In genomic region chr12:130041983-130042812, GRCh38 we compare ENCODE assay signal across 8 cellular contexts.
DNase-seq lines count a peak whose midpoint lies in the region; ATAC-seq and TF ChIP-seq lines count a peak whose summit lies in the region.

No MANE protein-coding gene starts in this region.

- ATAC-seq in left lung: peak; percentile 76
- no peak for ATAC-seq in GM19463 (IDR thresholded peaks at IDR 0.05; ENCODE audit: unreplicated experiment)
- ATAC-seq in GM19397 (IDR thresholded peaks at IDR 0.05; ENCODE audit: unreplicated experiment): no peak

- TF ChIP-seq POLR2A in adrenal gland (IDR thresholded peaks at IDR 0.05): no peak

- no peak overlapping the region for H4K91ac ChIP-seq in mesenchymal stem cell (ENCODE audit: low read length)

- no peak overlapping the region for H3K4me3 ChIP-seq in adrenal gland
- no peak overlapping the region for H3K4me3 ChIP-seq in left lung
- H3K4me3 ChIP-seq in mesenchymal stem cell (ENCODE audit: insufficient read depth in 1 of 2, low read depth in 1 of 2, low read length in 2 of 2): no peak overlapping the region

- no peak overlapping the region for H2BK120ac ChIP-seq in mesenchymal stem cell (ENCODE audit: low read depth, low read length)

- no peak overlapping the region for H3K27ac ChIP-seq in adrenal gland
- no peak overlapping the region for H3K27ac ChIP-seq in left lung
- H3K27ac ChIP-seq in mesenchymal stem cell (ENCODE audit: low read length, poor library complexity, severe bottlenecking): no peak overlapping the region

- H3K36me3 ChIP-seq in adrenal gland (replicated peaks in 1 of 2) (no peaks in the 10 kb centered on the region), left lung (no peaks in the 10 kb centered on the region), mesenchymal stem cell (ENCODE audit: control insufficient read depth in 1 of 2, insufficient read depth in 2 of 2, low read depth in 1 of 2, low read length in 2 of 2) (no peaks in the 10 kb centered on the region)

- H2AK5ac ChIP-seq in mesenchymal stem cell (ENCODE audit: low read length, severe bottlenecking): no peak overlapping the region

- H2AFZ ChIP-seq in mesenchymal stem cell (ENCODE audit: low read depth, low read length): no peak overlapping the region

- no peak overlapping the region for H2BK15ac ChIP-seq in mesenchymal stem cell (ENCODE audit: low read depth, poor library complexity, severe bottlenecking)

- no peak overlapping the region for H3K14ac ChIP-seq in mesenchymal stem cell (ENCODE audit: low read length in 2 of 2)

- no peak overlapping the region for H3K4ac ChIP-seq in mesenchymal stem cell (ENCODE audit: low read depth in 1 of 2, low read length in 2 of 2)

- H3K23ac ChIP-seq in mesenchymal stem cell (ENCODE audit: low read length in 2 of 2): no peak overlapping the region

- 9 to 35% (median 18%) methylated on average over 5 to 52 of the region's 52 CpGs for WGBS in adrenal gland, 4 donors
- WGBS in mesenchymal stem cell: 16% methylated on average over 52 of the region's 52 CpGs

- intact Hi-C loops in adrenal gland (cut with DNase I) (loop anchor here (5.0 to 10.0 kb wide), 2 partner anchors 290 to 713 kb away; no protein-coding TSS in a partner anchor), left lung (cut with DNase I) (loop anchor here in 1 of 2 donors (10.0 kb wide), 1 partner anchor 293 kb away; the partner anchor contains the start of gene PIWIL1)

- no peak overlapping the region for H2BK5ac ChIP-seq in mesenchymal stem cell (ENCODE audit: low read depth, low read length, poor library complexity, severe bottlenecking)

- no peak overlapping the region for H3K9ac ChIP-seq in mesenchymal stem cell (ENCODE audit: low read length)

- no peak overlapping the region for H3K18ac ChIP-seq in mesenchymal stem cell (ENCODE audit: low read depth in 1 of 2, low read length in 2 of 2)

- H2BK12ac ChIP-seq in mesenchymal stem cell (ENCODE audit: low read length in 2 of 2): no peak overlapping the region

- no peaks in the 10 kb centered on the region for H3K4me1 ChIP-seq in adrenal gland (replicated peaks in 1 of 2)
- no peaks in the 10 kb centered on the region for H3K4me1 ChIP-seq in left lung
- no peaks in the 10 kb centered on the region for H3K4me1 ChIP-seq in mesenchymal stem cell (ENCODE audit: control insufficient read depth, insufficient read depth, low read depth, low read length)

- peak; percentile 73 for DNase-seq in Daoy (ENCODE audit: low read depth)
- DNase-seq in NCI-H2107 treated with DMSO at 0.1 percent for 48 hours (lab: John Stamatoyannopoulos, UW; ENCODE audit: unreplicated experiment): peak; percentile 10
- DNase-seq in adrenal gland: peak in 6 of 7 donors; percentile 38 to 67 (median 50)
- DNase-seq in left lung: peak in 1 of 2 donors; percentile 80
- peak; percentile 37 to 50 for DNase-seq in stimulated activated CD8-positive, alpha-beta memory T cell treated with anti-CD3 and anti-CD28 coated beads, Interleukin-2, amount 100 ng/mL, for 48 hours (ENCODE audit: low read depth in 2 of 2)
- DNase-seq in mesenchymal stem cell: no peak

- H3K27me3 ChIP-seq in adrenal gland (peaks cover 31% of the 10 kb centered on the region), left lung (peaks cover 18 to 62% of the 10 kb centered on the region in 2 donors), mesenchymal stem cell (ENCODE audit: control insufficient read depth in 1 of 2, insufficient read depth in 1 of 2, low read length in 2 of 2) (peaks cover 25 to 50% of the 10 kb centered on the region in 2 experiments)

- peak; percentile 48 to 89 (median 68) for TF ChIP-seq CTCF in adrenal gland (IDR thresholded peaks at IDR 0.05)
- TF ChIP-seq CTCF in left lung (IDR thresholded peaks at IDR 0.05): peak; percentile 74 to 83

- H3K9me3 ChIP-seq in adrenal gland (replicated peaks in 1 of 3) (no peaks in the 10 kb centered on the region), left lung (no peaks in the 10 kb centered on the region), mesenchymal stem cell (ENCODE audit: control insufficient read depth, low read length) (peaks cover 3% of the 10 kb centered on the region)

- H4K8ac ChIP-seq in mesenchymal stem cell (ENCODE audit: low read length): no peak overlapping the region

- H3K4me2 ChIP-seq in mesenchymal stem cell (ENCODE audit: low read length, poor library complexity, severe bottlenecking): no peak overlapping the region

- no peaks in the 10 kb centered on the region for H3K79me1 ChIP-seq in mesenchymal stem cell (replicated peaks; ENCODE audit: low read length, poor library complexity, severe bottlenecking)
